In the genomic region with DNA sequence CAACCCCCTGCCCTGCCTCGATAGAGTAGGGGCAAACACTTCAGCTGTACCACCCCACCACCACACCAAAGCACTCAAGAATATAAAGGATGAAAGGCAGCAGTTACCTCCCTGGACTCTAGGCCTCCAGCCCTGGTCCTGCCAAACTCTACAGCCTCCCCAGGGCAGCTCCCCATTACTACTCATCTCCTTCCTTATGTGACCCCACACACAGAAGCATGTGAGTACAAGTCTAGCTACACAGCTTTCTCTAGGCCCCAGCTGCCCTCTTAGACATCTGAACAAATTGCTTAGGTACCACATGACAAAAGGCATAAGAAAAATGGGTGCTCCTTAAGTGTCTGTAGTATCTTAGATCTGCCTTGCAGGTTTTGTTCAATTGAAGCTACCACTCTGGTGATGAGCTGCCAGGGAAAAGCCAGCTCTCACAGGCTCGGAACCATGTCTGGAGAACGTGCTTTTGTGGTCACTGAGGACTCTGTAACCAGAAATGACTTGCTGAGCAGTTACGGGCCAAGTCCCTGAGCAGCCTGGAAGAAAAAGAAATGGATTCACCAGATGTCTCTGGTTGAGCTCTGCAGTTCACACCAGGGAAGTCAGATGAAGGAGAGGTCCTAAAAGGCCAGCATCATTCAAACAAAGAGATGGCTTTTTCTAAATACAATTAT, we compare ENCODE assay signal across 9 cellular contexts. TPM values are rescaled to one million over a fixed set of nuclear protein-coding genes. Genes with fewer than 3 reads are reported as not detected.
DNase-seq lines count a peak whose midpoint lies in the region; ATAC-seq and TF ChIP-seq lines count a peak whose summit lies in the region.
"Had no signal": no experiment of that assay in that cellular context is flagged by ENCODE, and none has a peak within 500 bp of the region (broad histone marks: within the 10 kb centered on the region; RNA-seq: fewer than 3 reads in every experiment).

No MANE protein-coding gene starts in this region.

- H3K4me1 ChIP-seq in lung (ENCODE audit: control insufficient read depth in 2 of 2, insufficient read depth in 2 of 2, low read length in 2 of 2) (peaks cover 33 to 34% of the 10 kb centered on the region in 2 donors), testis (peaks cover 72% of the 10 kb centered on the region)

- H3K27me3 ChIP-seq in lung (ENCODE audit: control insufficient read depth, insufficient read depth), result no peaks in the 10 kb centered on the region
- no peaks in the 10 kb centered on the region for H3K27me3 ChIP-seq in testis

- H3K4me3 ChIP-seq in lung, result no peak overlapping the region
- no peak overlapping the region for H3K4me3 ChIP-seq in testis

- CTCF ChIA-PET in Calu3 (lab: Charles Lee), result no interaction called here

- no TSS peak for BruUV-seq in Calu3 (replicated peaks; lab: Mats Ljungman, UMichigan)

- ATAC-seq in lung (ENCODE audit: insufficient read depth, low FRiP score) (no peak), GM18909 (IDR thresholded peaks at IDR 0.05; ENCODE audit: poor library complexity, unreplicated experiment) (no peak)

- intact Hi-C loops in testis (cut with DNase I; ENCODE audit: low total_unique reads) (no loop called here), Calu3 (cut with micrococcal nuclease; ENCODE audit: unreplicated experiment) (no loop called here)

- H3K9me3 Mint-ChIP-seq in chondrocyte (ENCODE audit: low read depth), result no peaks in the 10 kb centered on the region
- H3K9me3 Mint-ChIP-seq in Calu3 (ENCODE audit: low read depth, unreplicated experiment), result no peaks in the 10 kb centered on the region

- TF ChIP-seq POLR2A in testis (IDR thresholded peaks at IDR 0.05), result no peak

- H3K9me3 ChIP-seq in lung (ENCODE audit: control insufficient read depth in 2 of 2, insufficient read depth in 1 of 2, low read length in 1 of 2) (no peaks in the 10 kb centered on the region), testis (no peaks in the 10 kb centered on the region)

- no peaks in the 10 kb centered on the region for H3K36me3 Mint-ChIP-seq in chondrocyte (ENCODE audit: low read depth)
- H3K36me3 Mint-ChIP-seq in Calu3 (ENCODE audit: insufficient read depth, unreplicated experiment), result no peaks in the 10 kb centered on the region

- H3K27ac ChIP-seq in lung (ENCODE audit: low read depth in 1 of 2, low read length in 1 of 2) (peak overlapping the region; percentile 66 to 87), testis (peak overlapping the region; percentile 96 to 97)

- DNase-seq in NCI-H82 (lab: John Stamatoyannopoulos, UW), result peak; percentile 28
- no peak for DNase-seq in NCI-H82 treated with DMSO at 0.1 percent for 48 hours (lab: John Stamatoyannopoulos, UW; ENCODE audit: unreplicated experiment)
- DNase-seq in chondrocyte (ENCODE audit: low spot score), result no peak
- no peak for DNase-seq in lung (ENCODE audit: low spot score)
- no peak for DNase-seq in testis
- DNase-seq in Calu3, result no peak
- no peak for DNase-seq in occipital lobe (lab: John Stamatoyannopoulos, UW)
- DNase-seq: ACHN had no signal

- TF ChIP-seq CTCF in chondrocyte (IDR thresholded peaks at IDR 0.05) (no peak), lung (IDR thresholded peaks at IDR 0.05; ENCODE audit: control extremely low read depth, extremely low read depth) (no peak), testis (IDR thresholded peaks at IDR 0.05) (no peak), Calu3 (IDR thresholded peaks at IDR 0.05; ENCODE audit: unreplicated experiment) (no peak)

- H3K4me3 Mint-ChIP-seq in chondrocyte (ENCODE audit: unreplicated experiment), result no peak overlapping the region
- no peak overlapping the region for H3K4me3 Mint-ChIP-seq in Calu3 (ENCODE audit: low read depth, unreplicated experiment)

- WGBS in lung, 2 donors, result 51 to 58% methylated on average over 4 of the region's 4 CpGs
- 29 to 55% methylated on average over 4 of the region's 4 CpGs for WGBS in testis, 2 donors

- no peaks in the 10 kb centered on the region for H3K36me3 ChIP-seq in lung (ENCODE audit: control insufficient read depth in 2 of 2, insufficient read depth in 2 of 2, low read length in 2 of 2)
- no peaks in the 10 kb centered on the region for H3K36me3 ChIP-seq in testis (ENCODE audit: low read depth, missing control alignments)

- H3K27me3 Mint-ChIP-seq in chondrocyte (ENCODE audit: low read depth) (no peaks in the 10 kb centered on the region), Calu3 (ENCODE audit: unreplicated experiment) (peaks cover 19% of the 10 kb centered on the region)

- H3K4me1 Mint-ChIP-seq in chondrocyte (ENCODE audit: low read depth) (peaks cover 74% of the 10 kb centered on the region), Calu3 (ENCODE audit: low read depth, unreplicated experiment) (no peaks in the 10 kb centered on the region)

- peak overlapping the region; percentile 100 for H3K27ac Mint-ChIP-seq in chondrocyte (ENCODE audit: unreplicated experiment)
- H3K27ac Mint-ChIP-seq in Calu3 (ENCODE audit: unreplicated experiment), result no peak overlapping the region

RNA-seq across cellular contexts. Expression of a gene that starts 32.8 kb away (rescaled TPM):
- total RNA-seq in chondrocyte (49.4 to 55.8 TPM (median 55.6 TPM) in 3 replicates), lung (10 to 100 TPM; 30.9 to 51.2 TPM), testis (10 to 100 TPM; 40.5 to 73.5 TPM), Calu3 (2022) (4.4 TPM in 2 replicates), occipital lobe (12.0 TPM)
- polyA plus RNA-seq in lung (10 to 100 TPM; 11.5 to 13.9 TPM), testis (ENCODE audit: insufficient read depth, low read depth, low replicate concordance) (26.0 TPM)

RNA-seq across cellular contexts. Expression of a gene that starts 51.1 kb away (rescaled TPM):
- total RNA-seq in chondrocyte (12.5 to 23.9 TPM (median 15.1 TPM) in 3 replicates), lung (10 to 100 TPM; 15.8 to 20.0 TPM), testis (10 to 100 TPM; 49.2 to 66.7 TPM), Calu3 (2022) (21.7 and 22.2 TPM in 2 replicates), occipital lobe (15.0 TPM)
- polyA plus RNA-seq in lung (10 to 100 TPM; 10.0 to 18.3 TPM), testis (ENCODE audit: insufficient read depth, low read depth, low replicate concordance) (66.8 TPM)
